Comparison of ENCODE assay signal across 9 cellular contexts in genomic region chr12:56257071-56257470, GRCh38. TPM values are rescaled to one million over a fixed set of nuclear protein-coding genes. Genes with fewer than 3 reads are reported as not detected.
A peak's percentile ranks its signal among the peaks of the same experiment; 100 is the strongest.
DNase-seq lines count a peak whose midpoint lies in the region; ATAC-seq, FAIRE-seq and TF ChIP-seq lines count a peak whose summit lies in the region.
"Had no signal": no experiment of that assay in that cellular context is flagged by ENCODE, and none has a peak within 500 bp of the region (broad histone marks: within the 10 kb centered on the region; RNA-seq: fewer than 3 reads in every experiment).

No MANE protein-coding gene starts in this region.

- WGBS in ovary, 3 donors, result 45 to 50% (median 46%) methylated on average over 8 of the region's 8 CpGs

- no peak for TF ChIP-seq POLR2A in endothelial cell of umbilical vein (IDR thresholded peaks at IDR 0.05; ENCODE audit: low read depth, low read length)
- TF ChIP-seq POLR2A in ovary (IDR thresholded peaks at IDR 0.05), result no peak

- H3K79me2 ChIP-seq in OCI-LY7 (ENCODE audit: insufficient read depth, low read depth, low read length) (peaks cover 17% of the 10 kb centered on the region; the same call in 1 of the 2 replicates), endothelial cell of umbilical vein (ENCODE audit: control insufficient read depth, insufficient read depth, low read length) (peaks cover 26% of the 10 kb centered on the region)

- intact Hi-C loops in CD4-positive, alpha-beta T cell (cut with DNase I, micrococcal nuclease), result loop anchor here (2.0 to 5.0 kb wide), 4 partner anchors 32 to 215 kb away; partner anchors contain the start of genes NABP2 (in 2 of the 2), RNF41 (in 1 of the 2) and RPS26 (in 1 of the 2)
- intact Hi-C loops in OCI-LY7 (cut with micrococcal nuclease; ENCODE audit: unreplicated experiment), result no loop called here
- intact Hi-C loops in endothelial cell of umbilical vein (cut with micrococcal nuclease), result no loop called here
- intact Hi-C loops in ovary (cut with DNase I), result no loop called here

- TF ChIP-seq CTCF in CD4-positive, alpha-beta T cell (IDR thresholded peaks at IDR 0.05), result no peak
- TF ChIP-seq CTCF in OCI-LY7 (conservative IDR thresholded peaks at IDR 0.05; ENCODE audit: low read length) (no peak), endothelial cell of umbilical vein (IDR thresholded peaks at IDR 0.05; ENCODE audit: extremely low read depth in 1 of 2, insufficient read depth in 1 of 2, low read depth in 1 of 2, low read length in 2 of 2) (no peak), ovary (IDR thresholded peaks at IDR 0.05) (no peak)

- CTCF ChIA-PET in CD4-positive, alpha-beta T cell (lab: Charles Lee), result no interaction called here
- CTCF ChIA-PET in OCI-LY7 (lab: Charles Lee; ENCODE audit: unreplicated experiment) (interaction anchor here (0.6 kb wide), 1 partner anchor 40 kb away, joined by 3 read pairs; no protein-coding TSS in a partner anchor), endothelial cell of umbilical vein (lab: Charles Lee) (interaction anchor here (0.6 to 4.0 kb wide), 7 partner anchors 9 to 323 kb away, joined by 3 to 50 read pairs (median 4); partner anchors contain the start of genes COQ10A and SMARCC2)

- peaks cover 43% of the 10 kb centered on the region for H3K36me3 Mint-ChIP-seq in CD4-positive, alpha-beta T cell (ENCODE audit: low read depth)

- dilution Hi-C loops in endothelial cell of umbilical vein (cut with MboI; ENCODE audit: extremely low pct_ligation_motif_present, low sequenced_read_pairs), result no loop called here

- H3K27ac ChIP-seq in CD4-positive, alpha-beta T cell (ENCODE audit: low read depth, low read length), result no peak overlapping the region
- H3K27ac ChIP-seq in OCI-LY7 (ENCODE audit: low read depth, low read length, poor library complexity, severe bottlenecking) (no peak overlapping the region), endothelial cell of umbilical vein (ENCODE audit: insufficient read depth, low read depth, low read length) (no peak overlapping the region), ovary (no peak overlapping the region)

- 0 out of 2 replicates have a peak, but pooled peaks cover 5% of the 10 kb centered on the region for H4K20me1 ChIP-seq in OCI-LY7 (ENCODE audit: insufficient read depth, low read length)
- no peaks in the 10 kb centered on the region for H4K20me1 ChIP-seq in endothelial cell of umbilical vein (replicated peaks; ENCODE audit: control insufficient read depth, extremely low read depth, insufficient read depth, low read length)

- no peak for ATAC-seq in CD4-positive, alpha-beta T cell (ENCODE audit: poor library complexity)
- ATAC-seq in HG03175 (IDR thresholded peaks at IDR 0.05; ENCODE audit: unreplicated experiment), result no peak

- H3K27ac Mint-ChIP-seq in CD4-positive, alpha-beta T cell, result peak overlapping the region; percentile 39

- peak overlapping the region; percentile 87 for H3K4me3 Mint-ChIP-seq in CD4-positive, alpha-beta T cell

- H3K36me3 ChIP-seq in OCI-LY7 (ENCODE audit: insufficient read depth, low read length) (peaks cover 50% of the 10 kb centered on the region), endothelial cell of umbilical vein (ENCODE audit: control insufficient read depth in 2 of 2, extremely low read depth in 1 of 2, insufficient read depth in 2 of 2, low read length in 2 of 2) (peaks cover 22 to 36% of the 10 kb centered on the region in 2 experiments), ovary (no peaks in the 10 kb centered on the region)

- peak overlapping the region; percentile 81 for H3K9ac ChIP-seq in endothelial cell of umbilical vein (replicated peaks; ENCODE audit: extremely low read depth, insufficient read depth, low read length)

- peaks cover 20% of the 10 kb centered on the region for H3K4me1 Mint-ChIP-seq in CD4-positive, alpha-beta T cell (ENCODE audit: low read depth)

- H3K4me3 ChIP-seq in OCI-LY7 (ENCODE audit: low read depth, low read length, poor library complexity, severe bottlenecking) (peak overlapping the region; percentile 93), endothelial cell of umbilical vein (replicated peaks in 1 of 3; ENCODE audit: insufficient read depth in 1 of 3, low read depth in 1 of 3, low read length in 3 of 3) (peak overlapping the region; percentile 84 to 96 (median 91)), ovary (peak overlapping the region; percentile 88)

- no peaks in the 10 kb centered on the region for H3K9me1 ChIP-seq in endothelial cell of umbilical vein (replicated peaks; ENCODE audit: control insufficient read depth, extremely low read depth, insufficient read depth, low read length)

- H3K27me3 ChIP-seq in CD4-positive, alpha-beta T cell (ENCODE audit: control insufficient read depth, insufficient read depth, low read length), result no peaks in the 10 kb centered on the region
- no peaks in the 10 kb centered on the region for H3K27me3 ChIP-seq in endothelial cell of umbilical vein (ENCODE audit: control insufficient read depth in 2 of 2, insufficient read depth in 2 of 2, low read length in 2 of 2)
- H3K27me3 ChIP-seq in ovary, result no peaks in the 10 kb centered on the region

- H2AFZ ChIP-seq in OCI-LY7 (ENCODE audit: low read length) (no peak overlapping the region), endothelial cell of umbilical vein (ENCODE audit: low read depth, low read length) (no peak overlapping the region)

- H3K4me1 ChIP-seq in OCI-LY7 (ENCODE audit: insufficient read depth, low read length, poor library complexity, severe bottlenecking) (peaks cover 17% of the 10 kb centered on the region), endothelial cell of umbilical vein (ENCODE audit: control insufficient read depth, extremely low read depth, insufficient read depth, low read length) (peaks cover 18% of the 10 kb centered on the region), ovary (ENCODE audit: insufficient read depth) (peaks cover 4% of the 10 kb centered on the region)

- no peaks in the 10 kb centered on the region for H3K27me3 Mint-ChIP-seq in CD4-positive, alpha-beta T cell

- H3K9me2 ChIP-seq in OCI-LY7 (ENCODE audit: insufficient read depth, low read length), result no peaks in the 10 kb centered on the region

- DNase-seq in CD4-positive, alpha-beta T cell, result no peak
- DNase-seq in OCI-LY7 (ENCODE audit: low spot score) (no peak), endothelial cell of umbilical vein (ENCODE audit: low read depth, low spot score) (no peak), ovary (no peak), T-helper 9 cell (no peak), glomerular visceral epithelial cell (ENCODE audit: extremely low spot score) (no peak), NCI-H187 treated with DMSO at 0.1 percent for 48 hours (lab: John Stamatoyannopoulos, UW) (no peak)

- POLR2A ChIA-PET in CD4-positive, alpha-beta T cell (lab: Charles Lee), result interaction anchor here (0.6 to 2.7 kb wide), 7 partner anchors 9 to 383 kb away, joined by 3 to 19 read pairs (median 4); partner anchors contain the start of genes PA2G4, PAN2 and RNF41
- POLR2A ChIA-PET in OCI-LY7 (lab: Charles Lee) (interaction anchor here (0.6 kb wide), 1 partner anchor 117 kb away, joined by 3 read pairs; no protein-coding TSS in a partner anchor), endothelial cell of umbilical vein (lab: Charles Lee) (no interaction called here)

- H3K9me3 Mint-ChIP-seq in CD4-positive, alpha-beta T cell, result no peaks in the 10 kb centered on the region

- FAIRE-seq in endothelial cell of umbilical vein (lab: Jason Lieb, UNC), result no peak

- no peaks in the 10 kb centered on the region for H3K9me3 ChIP-seq in CD4-positive, alpha-beta T cell (ENCODE audit: control insufficient read depth, low read length)
- H3K9me3 ChIP-seq in OCI-LY7 (ENCODE audit: low read length) (no peaks in the 10 kb centered on the region), endothelial cell of umbilical vein (replicated peaks; ENCODE audit: control insufficient read depth, insufficient read depth, low read length) (no peaks in the 10 kb centered on the region), ovary (no peaks in the 10 kb centered on the region)

- no peak for TF ChIP-seq EP300 in ovary (IDR thresholded peaks at IDR 0.05)

- H3K4me2 ChIP-seq in OCI-LY7 (ENCODE audit: low read length) (peak overlapping the region; percentile 94), endothelial cell of umbilical vein (ENCODE audit: insufficient read depth, low read length) (peak overlapping the region; percentile 81)

- BruUV-seq in OCI-LY7 (replicated peaks; lab: Mats Ljungman, UMichigan) (no TSS peak), endothelial cell of umbilical vein (replicated peaks; lab: Mats Ljungman, UMichigan) (no TSS peak)

RNA-seq across cellular contexts. Expression of gene ANKRD52, which starts 1.1 kb away (rescaled TPM):
- 10 to 100 TPM; 23.9 to 30.8 TPM for total RNA-seq in CD4-positive, alpha-beta T cell
- 7.0 and 11.7 TPM in 2 replicates for total RNA-seq in OCI-LY7 (2014; rRNA removed; shearing (Covaris generic))
- total RNA-seq in OCI-LY7 (2022) (35.0 and 35.6 TPM in 2 replicates), endothelial cell of umbilical vein (62.0 and 66.3 TPM in 2 replicates), ovary (10 to 100 TPM in 5 of 7 donors, 1 to 10 TPM in 2; 9.1 to 37.7 (median 28.9) TPM)
- polyA plus RNA-seq in endothelial cell of umbilical vein (28.6 and 30.8 TPM in 2 replicates), ovary (10 to 100 TPM; 10.5 to 26.2 TPM)
- 23.6 and 23.9 TPM in 2 replicates for polyA plus RNA-seq in endothelial cell of umbilical vein (2011; cell fraction: cytosol; rRNA removed)
- 70.5 and 81.8 TPM in 2 replicates for polyA plus RNA-seq in endothelial cell of umbilical vein (2011; cell fraction: nucleus; rRNA removed)
- polyA plus RNA-seq in endothelial cell of umbilical vein (2012), result 31.5 and 31.9 TPM in 2 replicates
- polyA minus RNA-seq in endothelial cell of umbilical vein, result 57.9 and 62.2 TPM in 2 replicates
- polyA minus RNA-seq in endothelial cell of umbilical vein (2011; cell fraction: cytosol; rRNA and poly(A)+ RNA removed), result 25.1 TPM
- 23.8 and 27.6 TPM in 2 replicates for polyA minus RNA-seq in endothelial cell of umbilical vein (2011; cell fraction: nucleus; rRNA and poly(A)+ RNA removed)

RNA-seq across cellular contexts. Expression of gene COQ10A, which starts 9.7 kb away (rescaled TPM):
- total RNA-seq in CD4-positive, alpha-beta T cell, result 10 to 100 TPM; 27.6 to 29.2 TPM
- total RNA-seq in OCI-LY7 (2014; rRNA removed; shearing (Covaris generic)), result 15.8 and 22.1 TPM in 2 replicates
- total RNA-seq in OCI-LY7 (2022), result 20.6 and 28.9 TPM in 2 replicates
- total RNA-seq in endothelial cell of umbilical vein, result 14.7 and 15.3 TPM in 2 replicates
- polyA plus RNA-seq in endothelial cell of umbilical vein, result 30.2 and 32.4 TPM in 2 replicates
- polyA plus RNA-seq in endothelial cell of umbilical vein (2011; cell fraction: cytosol; rRNA removed), result 17.9 and 20.5 TPM in 2 replicates
- 61.0 and 72.5 TPM in 2 replicates for polyA plus RNA-seq in endothelial cell of umbilical vein (2011; cell fraction: nucleus; rRNA removed)
- 10.6 and 14.3 TPM in 2 replicates for polyA plus RNA-seq in endothelial cell of umbilical vein (2012)
- polyA minus RNA-seq in endothelial cell of umbilical vein, result 16.0 and 19.3 TPM in 2 replicates
- polyA minus RNA-seq in endothelial cell of umbilical vein (2011; cell fraction: cytosol; rRNA and poly(A)+ RNA removed), result 9.3 TPM
- polyA minus RNA-seq in endothelial cell of umbilical vein (2011; cell fraction: nucleus; rRNA and poly(A)+ RNA removed), result 14.1 and 17.1 TPM in 2 replicates
- total RNA-seq in ovary, result 10 to 100 TPM; 11.3 to 31.1 (median 14.9) TPM
- polyA plus RNA-seq in ovary, result 10 to 100 TPM; 13.8 to 20.5 TPM

RNA-seq across cellular contexts. Expression of gene SLC39A5, which starts 27.2 kb away (rescaled TPM):
- total RNA-seq in CD4-positive, alpha-beta T cell, result under 1 TPM in 1 of 2 experiments, not detected in 1; 0.33 TPM
- 0.76 and 2.5 TPM in 2 replicates for total RNA-seq in OCI-LY7 (2014; rRNA removed; shearing (Covaris generic))
- total RNA-seq in OCI-LY7 (2022) (1.2 and 1.4 TPM in 2 replicates), endothelial cell of umbilical vein (not detected in 2 replicates), ovary (under 1 TPM; 0.25 to 0.85 (median 0.69) TPM)
- polyA plus RNA-seq in endothelial cell of umbilical vein (0.10 and 0.11 TPM in 2 replicates), ovary (under 1 TPM in 1 of 2 donors, not detected in 1; 0.28 TPM)
- polyA plus RNA-seq in endothelial cell of umbilical vein (2011; cell fraction: cytosol; rRNA removed), result not detected in 2 replicates
- polyA plus RNA-seq in endothelial cell of umbilical vein (2011; cell fraction: nucleus; rRNA removed), result 0.53 and 1.3 TPM in 2 replicates
- not detected in 2 replicates for polyA plus RNA-seq in endothelial cell of umbilical vein (2012)
- polyA minus RNA-seq in endothelial cell of umbilical vein, result not detected in 2 replicates
- not detected for polyA minus RNA-seq in endothelial cell of umbilical vein (2011; cell fraction: cytosol; rRNA and poly(A)+ RNA removed)
- polyA minus RNA-seq in endothelial cell of umbilical vein (2011; cell fraction: nucleus; rRNA and poly(A)+ RNA removed), result not detected in 2 replicates
- total RNA-seq: NCI-H460 had no signal

RNA-seq across cellular contexts. Expression of gene NABP2, which starts 32.9 kb away (rescaled TPM):
- total RNA-seq in CD4-positive, alpha-beta T cell, result 1 to 10 TPM; 7.6 to 9.1 TPM
- 37.5 and 46.0 TPM in 2 replicates for total RNA-seq in OCI-LY7 (2014; rRNA removed; shearing (Covaris generic))
- total RNA-seq in OCI-LY7 (2022) (54.1 and 61.1 TPM in 2 replicates), endothelial cell of umbilical vein (41.0 and 42.4 TPM in 2 replicates), ovary (10 to 100 TPM; 19.8 to 43.7 (median 28.9) TPM)
- polyA plus RNA-seq in endothelial cell of umbilical vein (55.3 and 59.7 TPM in 2 replicates), ovary (10 to 100 TPM; 25.0 to 37.5 TPM)
- 65.9 and 69.7 TPM in 2 replicates for polyA plus RNA-seq in endothelial cell of umbilical vein (2011; cell fraction: cytosol; rRNA removed)
- 12.9 and 13.4 TPM in 2 replicates for polyA plus RNA-seq in endothelial cell of umbilical vein (2011; cell fraction: nucleus; rRNA removed)
- 47.3 and 55.9 TPM in 2 replicates for polyA plus RNA-seq in endothelial cell of umbilical vein (2012)
- polyA minus RNA-seq in endothelial cell of umbilical vein, result 27.1 and 29.5 TPM in 2 replicates
- polyA minus RNA-seq in endothelial cell of umbilical vein (2011; cell fraction: cytosol; rRNA and poly(A)+ RNA removed), result 20.0 TPM
- 4.5 and 5.5 TPM in 2 replicates for polyA minus RNA-seq in endothelial cell of umbilical vein (2011; cell fraction: nucleus; rRNA and poly(A)+ RNA removed)

RNA-seq across cellular contexts. Expression of gene RNF41, which starts 35.3 kb away (rescaled TPM):
- total RNA-seq in CD4-positive, alpha-beta T cell, result 10 to 100 TPM; 28.0 to 32.4 TPM
- 63.8 and 76.1 TPM in 2 replicates for total RNA-seq in OCI-LY7 (2014; rRNA removed; shearing (Covaris generic))
- total RNA-seq in OCI-LY7 (2022) (43.7 and 45.6 TPM in 2 replicates), endothelial cell of umbilical vein (80.1 and 88.3 TPM in 2 replicates), ovary (10 to 100 TPM; 34.1 to 55.6 (median 40.6) TPM)
- polyA plus RNA-seq in endothelial cell of umbilical vein (203 and 241 TPM in 2 replicates), ovary (10 to 100 TPM; 29.4 to 45.1 TPM)
- polyA plus RNA-seq in endothelial cell of umbilical vein (2011; cell fraction: cytosol; rRNA removed), result 163 and 177 TPM in 2 replicates
- 76.1 and 104 TPM in 2 replicates for polyA plus RNA-seq in endothelial cell of umbilical vein (2011; cell fraction: nucleus; rRNA removed)
- 90.1 and 101 TPM in 2 replicates for polyA plus RNA-seq in endothelial cell of umbilical vein (2012)
- 492 and 595 TPM in 2 replicates for polyA minus RNA-seq in endothelial cell of umbilical vein
- 46.1 TPM for polyA minus RNA-seq in endothelial cell of umbilical vein (2011; cell fraction: cytosol; rRNA and poly(A)+ RNA removed)
- 86.2 and 94.5 TPM in 2 replicates for polyA minus RNA-seq in endothelial cell of umbilical vein (2011; cell fraction: nucleus; rRNA and poly(A)+ RNA removed)

Comparison
In these comparisons a context has a peak if more than half of its experiments do, and no peak if none do; other contexts are left out.
1. intact Hi-C loops: an anchor here in CD4-positive, alpha-beta T cell (2.0 to 5.0 kb wide); none called in OCI-LY7, endothelial cell of umbilical vein and ovary.